ENCODE assay signal across 1 cellular context in the genomic region with DNA sequence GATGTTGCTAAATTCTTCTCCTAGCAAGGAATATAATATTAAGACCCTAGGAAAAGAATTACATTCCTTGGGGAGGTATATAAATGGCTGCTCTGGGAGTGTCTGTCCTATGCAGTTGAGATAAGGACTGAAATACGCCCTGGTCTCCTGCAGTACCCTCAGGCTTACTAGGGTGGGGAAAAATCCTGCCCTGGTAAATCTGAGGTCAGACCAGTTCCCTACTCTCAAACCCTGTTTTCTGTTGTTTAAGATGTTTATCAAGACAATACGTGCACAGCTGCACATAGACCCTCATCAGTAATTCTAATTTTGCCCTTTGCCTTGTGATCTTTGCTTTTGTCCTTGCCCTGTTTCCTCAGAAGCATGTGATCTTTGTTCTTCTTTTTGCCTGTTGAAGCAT. TPM values are rescaled to one million over a fixed set of nuclear protein-coding genes. Genes with fewer than 3 reads are reported as not detected.
"Had no signal": no experiment of that assay in that cellular context is flagged by ENCODE, and none has a peak within 500 bp of the region (broad histone marks: within the 10 kb centered on the region; RNA-seq: fewer than 3 reads in every experiment).

No MANE protein-coding gene starts in this region.

RNA-seq across cellular contexts. Expression of a gene that starts 11.2 kb away (rescaled TPM):
- polyA plus RNA-seq: aorta had no signal
